In genomic region chr5:87069974-87070608, GRCh38 we compare ENCODE assay signal across 8 cellular contexts.
DNase-seq lines count a peak whose midpoint lies in the region; ATAC-seq, FAIRE-seq and TF ChIP-seq lines count a peak whose summit lies in the region.

No MANE protein-coding gene starts in this region.

- TF ChIP-seq POLR2A in GM12878 (IDR thresholded peaks at IDR 0.05; ENCODE audit: low read depth, low read length) = no peak

- H3K4me2 ChIP-seq in GM12878 (ENCODE audit: control insufficient read depth, insufficient read depth) = no peak overlapping the region

- H3K4me1 ChIP-seq in GM12878 (ENCODE audit: control insufficient read depth, insufficient read depth, low read length) (peaks cover 17% of the 10 kb centered on the region), liver (ENCODE audit: control insufficient read depth in 4 of 4, insufficient read depth in 4 of 4, low read length in 3 of 4) (no peaks in the 10 kb centered on the region)

- H3K4me3 ChIP-seq in GM12878 (no peak overlapping the region), liver (ENCODE audit: low read depth in 1 of 3, low read length in 3 of 3) (no peak overlapping the region)

- H3K9ac ChIP-seq in GM12878 (ENCODE audit: control insufficient read depth, insufficient read depth, low read length) = no peak overlapping the region; the same call in 1 of the 2 replicates
- H3K9ac ChIP-seq in liver (ENCODE audit: low read depth in 1 of 2, low read length in 2 of 2) = no peak overlapping the region

- SMC1A ChIA-PET in GM12878 (lab: Charles Lee; ENCODE audit: uncharacterized antibody, unreplicated experiment) = interaction anchor here (0.6 to 5.5 kb wide), 54 partner anchors 10 to 342 kb away, joined by 3 to 94 read pairs (median 6); partner anchors contain the start of genes CCNH and RASA1

- peaks cover 5% of the 10 kb centered on the region for H3K27me3 Mint-ChIP-seq in activated T-helper 1 cell treated with anti-CD3 and anti-CD28 coated beads, Interleukin-12 subunit alpha, Interleukin-12 subunit beta, Interleukin-2, Interleukin-4 antibody, amounts not matched to agents 30 ng/mL and 10 ng/mL and 1 ng/mL, durations not matched to agents 14 hours and 24 hours and 36 hours (ENCODE audit: insufficient read depth)

- CTCF ChIA-PET in GM12878 (lab: Yijun Ruan, JAX) = interaction anchor here (0.9 to 5.4 kb wide), 30 partner anchors 10 to 342 kb away, joined by 3 to 121 read pairs (median 5); partner anchors contain the start of genes CCNH and RASA1

- H3K4me3 Mint-ChIP-seq in activated T-helper 1 cell treated with anti-CD3 and anti-CD28 coated beads, Interleukin-12 subunit alpha, Interleukin-12 subunit beta, Interleukin-2, Interleukin-4 antibody, amounts not matched to agents 30 ng/mL and 10 ng/mL and 1 ng/mL, durations not matched to agents 14 hours and 24 hours and 36 hours = no peak overlapping the region

- H3K27me3 ChIP-seq in GM12878 (replicated peaks in 1 of 2; ENCODE audit: control insufficient read depth in 2 of 2, insufficient read depth in 2 of 2, low read length in 1 of 2) (no peaks in the 10 kb centered on the region), liver (ENCODE audit: control insufficient read depth in 4 of 4, insufficient read depth in 4 of 4, low read length in 3 of 4) (no peaks in the 10 kb centered on the region)

- H3K36me3 Mint-ChIP-seq in activated T-helper 1 cell treated with anti-CD3 and anti-CD28 coated beads, Interleukin-12 subunit alpha, Interleukin-12 subunit beta, Interleukin-2, Interleukin-4 antibody, amounts not matched to agents 30 ng/mL and 10 ng/mL and 1 ng/mL, durations not matched to agents 14 hours and 24 hours and 36 hours (ENCODE audit: low read depth) = peaks cover 4% of the 10 kb centered on the region

- H3K9me3 Mint-ChIP-seq in activated T-helper 1 cell treated with anti-CD3 and anti-CD28 coated beads, Interleukin-12 subunit alpha, Interleukin-12 subunit beta, Interleukin-2, Interleukin-4 antibody, amounts not matched to agents 30 ng/mL and 10 ng/mL and 1 ng/mL, durations not matched to agents 14 hours and 24 hours and 36 hours = peaks cover 2% of the 10 kb centered on the region

- RAD21 ChIA-PET in GM12878 (lab: Charles Lee; ENCODE audit: unreplicated experiment) = interaction anchor here (0.6 to 3.7 kb wide), 40 partner anchors 9 to 341 kb away, joined by 3 to 70 read pairs (median 5); partner anchors contain the start of gene RASA1

- FAIRE-seq in GM19239 (lab: Jason Lieb, UNC) (peak; percentile 83), GM12878 (lab: Jason Lieb, UNC) (no peak)

- intact Hi-C loops in GM12878 (cut with micrococcal nuclease; ENCODE audit: unreplicated experiment) = loop anchor here (2.0 to 10.0 kb wide), 4 partner anchors 125 to 331 kb away; no protein-coding TSS in a partner anchor
- intact Hi-C loops in activated T-helper 1 cell treated with anti-CD3 and anti-CD28 coated beads, Interleukin-12 subunit alpha, Interleukin-12 subunit beta, Interleukin-2, Interleukin-4 antibody, amounts not matched to agents 30 ng/mL and 10 ng/mL and 1 ng/mL, durations not matched to agents 14 hours and 24 hours and 36 hours (cut with micrococcal nuclease) = no loop called here

- H3K4me1 Mint-ChIP-seq in activated T-helper 1 cell treated with anti-CD3 and anti-CD28 coated beads, Interleukin-12 subunit alpha, Interleukin-12 subunit beta, Interleukin-2, Interleukin-4 antibody, amounts not matched to agents 30 ng/mL and 10 ng/mL and 1 ng/mL, durations not matched to agents 14 hours and 24 hours and 36 hours (ENCODE audit: low read depth) = peaks cover 22% of the 10 kb centered on the region

- ATAC-seq in GM12878 (peak; percentile 86), GM19467 (IDR thresholded peaks at IDR 0.05; ENCODE audit: unreplicated experiment) (no peak)

- H3K9me3 ChIP-seq in GM12878 (replicated peaks; ENCODE audit: control insufficient read depth, insufficient read depth, low read length) = peaks cover 4% of the 10 kb centered on the region; the same call in 2 of the 3 replicates
- H3K9me3 ChIP-seq in liver (ENCODE audit: control insufficient read depth in 4 of 4, low read length in 3 of 4) = no peaks in the 10 kb centered on the region

- DNase-seq in CD1c-positive myeloid dendritic cell (ENCODE audit: extremely low spot score) (peak; percentile 38), GM19239 (ENCODE audit: insufficient read length, low spot score) (no peak), KBM-7 (peak; percentile 38), GM12878 (ENCODE audit: low read depth, low spot score) (peak; percentile 59)
- DNase-seq in activated T-helper 1 cell treated with anti-CD3 and anti-CD28 coated beads, Interleukin-12 subunit alpha, Interleukin-12 subunit beta, Interleukin-2, Interleukin-4 antibody, amounts not matched to agents 30 ng/mL and 10 ng/mL and 1 ng/mL, durations not matched to agents 14 hours and 24 hours and 36 hours (ENCODE audit: low spot score) = no peak
- DNase-seq in stimulated activated CD4-positive, alpha-beta T cell treated with anti-CD3 and anti-CD28 coated beads, Interleukin-12 subunit alpha, Interleukin-12 subunit beta, amount 100 ng/mL, for 4 hours = no peak

- no peak for TF ChIP-seq EP300 in GM12878 (IDR thresholded peaks at IDR 0.05; ENCODE audit: borderline replicate concordance in 1 of 2, control insufficient read depth in 1 of 2, low read depth in 2 of 2, low read length in 2 of 2)

- H3K27ac ChIP-seq in GM12878 (ENCODE audit: control insufficient read depth, insufficient read depth) (peak overlapping the region; percentile 17; the same call in 1 of the 2 replicates), liver (ENCODE audit: low read depth in 1 of 2, low read length in 2 of 2) (no peak overlapping the region)

- POLR2A ChIA-PET in GM12878 (lab: Charles Lee) = interaction anchor here (0.6 to 2.4 kb wide), 8 partner anchors 12 to 343 kb away, joined by 3 to 10 read pairs (median 4); partner anchors contain the start of genes CCNH and RASA1

- H2AFZ ChIP-seq in GM12878 (ENCODE audit: control insufficient read depth, low read depth, low read length) = peak overlapping the region; percentile 9; the same call in 1 of the 2 replicates

- TF ChIP-seq RAD21 in GM12878 (IDR thresholded peaks at IDR 0.05; ENCODE audit: insufficient read depth, low read depth, low read length) (peak; percentile 90), liver (IDR thresholded peaks at IDR 0.05) (peak; percentile 62 to 67)

- peak; percentile 47 to 62 (median 49); a peak in 4 of 6 replicates for TF ChIP-seq CTCF in GM12878 (IDR thresholded peaks at IDR 0.05 in 2 of 3, conservative IDR thresholded peaks at IDR 0.05 in 1 of 3; ENCODE audit: control insufficient read depth in 2 of 3, extremely low read depth in 1 of 3, insufficient read depth in 1 of 3, low read depth in 3 of 3, low read length in 3 of 3)
- peak; percentile 7 for TF ChIP-seq CTCF in liver (IDR thresholded peaks at IDR 0.05; ENCODE audit: low read depth, low read length, missing input control)

- no TSS peak for BruUV-seq in GM12878 (replicated peaks; lab: Mats Ljungman, UMichigan)

- in situ Hi-C loops in KBM-7 (cut with MboI; ENCODE audit: low pct_unique_long_range_greater_than_20kb, low sequenced_read_pairs) = no loop called here
- in situ Hi-C loops in GM12878 (cut with MboI) = no loop called here

- H4K20me1 ChIP-seq in GM12878 (ENCODE audit: control insufficient read depth, insufficient read depth) = no peaks in the 10 kb centered on the region

- H3K36me3 ChIP-seq in GM12878 (ENCODE audit: control insufficient read depth in 2 of 2, insufficient read depth in 2 of 2, low read length in 1 of 2) (no peaks in the 10 kb centered on the region), liver (ENCODE audit: control insufficient read depth in 4 of 4, insufficient read depth in 3 of 4, low read depth in 1 of 4, low read length in 3 of 4) (no peaks in the 10 kb centered on the region)

- 5% methylated on average over 3 of the region's 3 CpGs for WGBS in GM12878 (ENCODE audit: insufficient coverage, insufficient replicate concordance, low lambda C conversion rate, missing lambda C conversion rate)
- 38% methylated on average over 3 of the region's 3 CpGs for WGBS in liver

- H3K79me2 ChIP-seq in GM12878 (ENCODE audit: control insufficient read depth, insufficient read depth, low read length) = no peaks in the 10 kb centered on the region

- no peak overlapping the region for H3K27ac Mint-ChIP-seq in activated T-helper 1 cell treated with anti-CD3 and anti-CD28 coated beads, Interleukin-12 subunit alpha, Interleukin-12 subunit beta, Interleukin-2, Interleukin-4 antibody, amounts not matched to agents 30 ng/mL and 10 ng/mL and 1 ng/mL, durations not matched to agents 14 hours and 24 hours and 36 hours

TF ChIP-seq in GM12878, 131 proteins besides CTCF, POLR2A, EP300 and RAD21 (continues in another document):
- peak; percentile 68 for TF ChIP-seq MEF2B (IDR thresholded peaks at IDR 0.05; ENCODE audit: partially characterized antibody, poor library complexity, severe bottlenecking)
- TF ChIP-seq IKZF1 (conservative IDR thresholded peaks at IDR 0.05) = 0 out of 2 replicates have a peak, but pooled peaks have one; percentile 24
- TF ChIP-seq CBX5 (IDR thresholded peaks at IDR 0.05; ENCODE audit: low read depth) = 0 out of 2 replicates have a peak, but pooled peaks have one; percentile 39
- TF ChIP-seq RUNX3 (IDR thresholded peaks at IDR 0.05; ENCODE audit: low read length) = peak; percentile 26; the same call in 1 of the 2 replicates
- no peak for TF ChIP-seq ZZZ3 (IDR thresholded peaks at IDR 0.05; ENCODE audit: control insufficient read depth, insufficient read length, low read depth)

TF ChIP-seq in liver, 16 proteins besides CTCF, POLR2A, EP300 and RAD21 (continues in another document):
- TF ChIP-seq YY1 (IDR thresholded peaks at IDR 0.05) (no peak), HNF4G (IDR thresholded peaks at IDR 0.05) (no peak), FOXA1 (IDR thresholded peaks at IDR 0.05) (no peak), ZBTB33 (IDR thresholded peaks at IDR 0.05) (no peak), TAF1 (conservative IDR thresholded peaks at IDR 0.05) (no peak), FOXA2 (IDR thresholded peaks at IDR 0.05) (no peak)

Comparison
In these comparisons a context has a peak if more than half of its experiments do, and no peak if none do; other contexts are left out.
1. DNase-seq: peak in CD1c-positive myeloid dendritic cell (single experiment), KBM-7 (single experiment) and GM12878 (single experiment); none in GM19239 (single experiment), activated T-helper 1 cell treated with anti-CD3 and anti-CD28 coated beads, Interleukin-12 subunit alpha, Interleukin-12 subunit beta, Interleukin-2, Interleukin-4 antibody, amounts not matched to agents 30 ng/mL and 10 ng/mL and 1 ng/mL, durations not matched to agents 14 hours and 24 hours and 36 hours (single experiment) and stimulated activated CD4-positive, alpha-beta T cell treated with anti-CD3 and anti-CD28 coated beads, Interleukin-12 subunit alpha, Interleukin-12 subunit beta, amount 100 ng/mL, for 4 hours (single experiment).